In genomic region chr18:28961669-28962228, GRCh38 we compare ENCODE assay signal across 10 cellular contexts.
DNase-seq lines count a peak whose midpoint lies in the region; ATAC-seq, FAIRE-seq and TF ChIP-seq lines count a peak whose summit lies in the region.
"Had no signal": no experiment of that assay in that cellular context is flagged by ENCODE, and none has a peak within 500 bp of the region (broad histone marks: within the 10 kb centered on the region; RNA-seq: fewer than 3 reads in every experiment).

No MANE protein-coding gene starts in this region.

- peak; percentile 75 for ATAC-seq in HCT116
- no peak for ATAC-seq in naive thymus-derived CD8-positive, alpha-beta T cell

- no peaks in the 10 kb centered on the region for H3K4me1 Mint-ChIP-seq in naive thymus-derived CD8-positive, alpha-beta T cell

- H3K27me3 ChIP-seq in HCT116 (ENCODE audit: insufficient read depth, low read length) (no peaks in the 10 kb centered on the region), NT2/D1 (ENCODE audit: insufficient read depth, insufficient read length) (no peaks in the 10 kb centered on the region), transverse colon (no peaks in the 10 kb centered on the region)

- no peaks in the 10 kb centered on the region for H3K9me3 ChIP-seq in HCT116 (ENCODE audit: control insufficient read depth in 1 of 2, insufficient read depth in 1 of 2, low read depth in 1 of 2, low read length in 2 of 2)
- no peaks in the 10 kb centered on the region for H3K9me3 ChIP-seq in NT2/D1 (ENCODE audit: insufficient read depth, low read length)
- H3K9me3 ChIP-seq in transverse colon: no peaks in the 10 kb centered on the region
- H3K9me3 ChIP-seq: thoracic aorta had no signal

- no peaks in the 10 kb centered on the region for H3K27me3 Mint-ChIP-seq in naive thymus-derived CD8-positive, alpha-beta T cell

- no peaks in the 10 kb centered on the region for H4K20me1 ChIP-seq in HCT116 (ENCODE audit: insufficient read depth)

- no peaks in the 10 kb centered on the region for H3K4me1 ChIP-seq in HCT116 (ENCODE audit: control insufficient read depth in 1 of 2, insufficient read depth in 2 of 2, low read length in 2 of 2)
- no peaks in the 10 kb centered on the region for H3K4me1 ChIP-seq in NT2/D1 (ENCODE audit: insufficient read depth, insufficient read length)
- H3K4me1 ChIP-seq in transverse colon: no peaks in the 10 kb centered on the region

- RAD21 ChIA-PET in HCT116 (lab: Charles Lee; ENCODE audit: low non-redundant PET in 1 of 2, low total read pairs in 2 of 2, uncharacterized antibody in 2 of 2, unreplicated experiment in 2 of 2): no interaction called here

- H2AFZ ChIP-seq in HCT116 (ENCODE audit: low read depth, low read length, poor library complexity, severe bottlenecking): peak overlapping the region; percentile 74

- POLR2A ChIA-PET in HCT116 (lab: Charles Lee): no interaction called here
- POLR2A ChIA-PET in naive thymus-derived CD8-positive, alpha-beta T cell (lab: Charles Lee): no interaction called here

- no peak for TF ChIP-seq EP300 in transverse colon (IDR thresholded peaks at IDR 0.05; ENCODE audit: low read depth)

- peak; percentile 64 for TF ChIP-seq RAD21 in HCT116 (IDR thresholded peaks at IDR 0.05; ENCODE audit: low read depth)

- intact Hi-C loops in HCT116 (cut with micrococcal nuclease): no loop called here
- intact Hi-C loops in transverse colon (cut with DNase I; ENCODE audit: low total_unique reads): no loop called here

- CTCF ChIA-PET in HCT116 (lab: Charles Lee): interaction anchor here (0.9 to 1.1 kb wide), 2 partner anchors 23 to 913 kb away, joined by 3 to 4 read pairs; no protein-coding TSS in a partner anchor

- no peaks in the 10 kb centered on the region; a peak in 1 of 4 replicates for H3K36me3 ChIP-seq in HCT116 (ENCODE audit: control insufficient read depth in 1 of 2, insufficient read depth in 2 of 2, low read length in 2 of 2)
- no peaks in the 10 kb centered on the region for H3K36me3 ChIP-seq in NT2/D1 (ENCODE audit: insufficient read depth, insufficient read length, low read length)
- no peaks in the 10 kb centered on the region for H3K36me3 ChIP-seq in transverse colon
- H3K36me3 ChIP-seq: thoracic aorta had no signal

- H3K36me3 Mint-ChIP-seq in naive thymus-derived CD8-positive, alpha-beta T cell: no peaks in the 10 kb centered on the region

- no peak for DNase-seq in AG09319 (ENCODE audit: extremely low read depth, low read depth)
- DNase-seq in HCT116 (ENCODE audit: low read depth, low spot score): peak; percentile 39
- DNase-seq in NT2/D1 (ENCODE audit: low read depth, low spot score): peak; percentile 6
- peak; percentile 43 for DNase-seq in fibroblast of mammary gland (ENCODE audit: low read depth)
- DNase-seq in transverse colon: no peak
- DNase-seq in naive thymus-derived CD8-positive, alpha-beta T cell: no peak
- no peak for DNase-seq in cortex of kidney (lab: John Stamatoyannopoulos, UW)
- no peak for DNase-seq in frontal cortex (ENCODE audit: low spot score in 2 of 2)

- H3K9me3 Mint-ChIP-seq in naive thymus-derived CD8-positive, alpha-beta T cell: peaks cover 0 to 17% (median 3%) of the 10 kb centered on the region in 9 donors

- H3K27ac ChIP-seq in HCT116 (ENCODE audit: low read depth, low read length) (no peak overlapping the region), transverse colon (no peak overlapping the region)
- H3K27ac ChIP-seq: thoracic aorta had no signal

- no peak overlapping the region for H3K4me3 Mint-ChIP-seq in naive thymus-derived CD8-positive, alpha-beta T cell

- no peak for FAIRE-seq in frontal cortex (lab: Jason Lieb, UNC)
- FAIRE-seq: endometrium had no signal

- WGBS in transverse colon (ENCODE audit: low coverage in 1 of 2), 2 donors: 72 to 88% methylated on average over 6 to 8 of the region's 8 CpGs

- H3K27ac Mint-ChIP-seq in naive thymus-derived CD8-positive, alpha-beta T cell: no peak overlapping the region

- H3K79me2 ChIP-seq in HCT116 (ENCODE audit: insufficient read depth, low read length): no peaks in the 10 kb centered on the region

- H3K9ac ChIP-seq in HCT116 (ENCODE audit: low read length) (no peak overlapping the region), NT2/D1 (ENCODE audit: insufficient read length, low read depth) (no peak overlapping the region)

- no peaks in the 10 kb centered on the region for H3K9me2 ChIP-seq in HCT116 (ENCODE audit: insufficient read depth)

- no peak overlapping the region for H3K4me3 ChIP-seq in HCT116 (replicated peaks in 1 of 2; ENCODE audit: low read depth in 1 of 2, low read length in 2 of 2)
- no peak overlapping the region for H3K4me3 ChIP-seq in NT2/D1 (ENCODE audit: insufficient read length, low read depth)
- no peak overlapping the region for H3K4me3 ChIP-seq in fibroblast of mammary gland (ENCODE audit: control insufficient read depth, low read depth, low read length)
- H3K4me3 ChIP-seq in transverse colon: no peak overlapping the region
- H3K4me3 ChIP-seq: thoracic aorta had no signal

- in situ Hi-C loops in transverse colon (cut with MboI; ENCODE audit: low pct_ligation_motif_present in 1 of 4, low pct_unique_long_range_greater_than_20kb in 1 of 4, low sequenced_read_pairs in 3 of 4): no loop called here

- no peak overlapping the region for H3K4me2 ChIP-seq in HCT116 (ENCODE audit: low read length)

- TF ChIP-seq POLR2A in HCT116 (IDR thresholded peaks at IDR 0.05; ENCODE audit: borderline replicate concordance, extremely low read depth, insufficient read depth, insufficient read length) (no peak), transverse colon (IDR thresholded peaks at IDR 0.05) (no peak)

- peak; percentile 59 for TF ChIP-seq CTCF in AG09319 (IDR thresholded peaks at IDR 0.05; ENCODE audit: low read depth, low read length)
- TF ChIP-seq CTCF in HCT116 (IDR thresholded peaks at IDR 0.05 in 2 of 3, conservative IDR thresholded peaks at IDR 0.05 in 1 of 3; ENCODE audit: borderline replicate concordance in 1 of 3, insufficient read depth in 1 of 3, low read depth in 2 of 3, low read length in 2 of 3): peak; percentile 31 to 60 (median 55); a peak in 5 of 6 replicates
- TF ChIP-seq CTCF in fibroblast of mammary gland (conservative IDR thresholded peaks at IDR 0.05; ENCODE audit: control insufficient read depth, insufficient read depth, low read depth, low read length): peak; percentile 77
- TF ChIP-seq CTCF in transverse colon (IDR thresholded peaks at IDR 0.05): peak in 1 of 5 experiments; percentile 12

- no TSS peak for BruUV-seq in HCT116 (replicated peaks; lab: Mats Ljungman, UMichigan)

TF ChIP-seq in HCT116, 20 proteins besides CTCF, POLR2A, EP300 and RAD21:
- TF ChIP-seq POLR2AphosphoS5 (IDR thresholded peaks at IDR 0.05; ENCODE audit: low read depth, low read length) (no peak), ATF3 (IDR thresholded peaks at IDR 0.05) (no peak), EZH2 (IDR thresholded peaks at IDR 0.05) (no peak), YY1 (IDR thresholded peaks at IDR 0.05; ENCODE audit: extremely low read depth, insufficient replicate concordance, low read depth, low read length) (no peak), CEBPB (IDR thresholded peaks at IDR 0.05; ENCODE audit: low read depth) (no peak)

Comparison
In these comparisons a context has a peak if more than half of its experiments do, and no peak if none do; other contexts are left out.
1. DNase-seq: peak in HCT116 (single experiment), NT2/D1 (single experiment) and fibroblast of mammary gland (single experiment); none in AG09319 (single experiment), transverse colon (single experiment), naive thymus-derived CD8-positive, alpha-beta T cell (0 of 10), cortex of kidney (single experiment) and frontal cortex (0 of 2).